Comparison of ENCODE assay signal across 17 cellular contexts in genomic region chr5:156615901-156616300, GRCh38.
DNase-seq lines count a peak whose midpoint lies in the region; TF ChIP-seq lines count a peak whose summit lies in the region.
"Had no signal": no experiment of that assay in that cellular context is flagged by ENCODE, and none has a peak within 500 bp of the region (broad histone marks: within the 10 kb centered on the region; RNA-seq: fewer than 3 reads in every experiment).

No MANE protein-coding gene starts in this region.

- DNase-seq in MM.1S (peak; percentile 45), NCI-H1417 (lab: John Stamatoyannopoulos, UW) (no peak), testis (no peak), COLO668 (lab: John Stamatoyannopoulos, UW; ENCODE audit: unreplicated experiment) (no peak)
- DNase-seq: 8988T; ACHN; BE2C; C1 segment of cervical spinal cord; Caco-2; Calu3; CD4-positive, alpha-beta memory T cell; CD4-positive, CD25-positive, alpha-beta regulatory T cell; CD8-positive, alpha-beta memory T cell; DMS79 treated with DMSO at 0.1 percent for 48 hours; GF-D8 had no signal

- H3K9me3 ChIP-seq in MM.1S (replicated peaks; ENCODE audit: insufficient read depth, low read length) (no peaks in the 10 kb centered on the region), testis (no peaks in the 10 kb centered on the region)
- H3K9me3 ChIP-seq: BE2C had no signal

- H3K36me3 ChIP-seq in MM.1S (replicated peaks; ENCODE audit: insufficient read depth, low read length) (no peaks in the 10 kb centered on the region), testis (ENCODE audit: low read depth, missing control alignments) (no peaks in the 10 kb centered on the region)
- H3K36me3 ChIP-seq: BE2C, BLaER1 had no signal

- 87 to 93% methylated on average over 2 of the region's 2 CpGs for WGBS in testis, 2 donors

- H3K27ac ChIP-seq in MM.1S (ENCODE audit: low read length) (peak overlapping the region; percentile 17; the same call in 1 of the 2 replicates), VCaP (peak overlapping the region; percentile 14; the same call in 1 of the 2 replicates), testis (no peak overlapping the region)
- H3K27ac ChIP-seq: BLaER1 had no signal

- no peaks in the 10 kb centered on the region for H3K27me3 ChIP-seq in MM.1S (replicated peaks; ENCODE audit: insufficient read depth, low read length)
- H3K27me3 ChIP-seq in testis, result no peaks in the 10 kb centered on the region
- H3K27me3 ChIP-seq: BE2C, BLaER1 had no signal

- H4K20me1 ChIP-seq in MM.1S (ENCODE audit: insufficient read depth, low read length), result no peaks in the 10 kb centered on the region
- H4K20me1 ChIP-seq: BLaER1 had no signal

- peak overlapping the region; percentile 52; the same call in 1 of the 2 replicates for H3K4me2 ChIP-seq in MM.1S (ENCODE audit: low read depth, low read length)
- H3K4me2 ChIP-seq: BLaER1 had no signal

- TF ChIP-seq POLR2A in testis (IDR thresholded peaks at IDR 0.05), result no peak

- TF ChIP-seq CTCF in MM.1S (IDR thresholded peaks at IDR 0.05; ENCODE audit: low read length) (no peak), VCaP (conservative IDR thresholded peaks at IDR 0.05) (no peak), testis (IDR thresholded peaks at IDR 0.05) (no peak)

- peaks cover 11% of the 10 kb centered on the region for H3K4me1 ChIP-seq in MM.1S (ENCODE audit: low read length)
- H3K4me1 ChIP-seq in testis, result no peaks in the 10 kb centered on the region
- H3K4me1 ChIP-seq: BE2C, BLaER1, Caco-2 had no signal

- H3K9me2 ChIP-seq in MM.1S (replicated peaks; ENCODE audit: insufficient read depth, low read length), result no peaks in the 10 kb centered on the region

- intact Hi-C loops in testis (cut with DNase I; ENCODE audit: low total_unique reads), result no loop called here

- H3K4me3 ChIP-seq in MM.1S (ENCODE audit: low read length) (no peak overlapping the region; the same call in 1 of the 2 replicates), testis (no peak overlapping the region)
- H3K4me3 ChIP-seq: BLaER1 had no signal

- H2AFZ ChIP-seq in MM.1S (ENCODE audit: low read length), result peak overlapping the region; percentile 43

- H3F3A ChIP-seq in MM.1S (ENCODE audit: insufficient read depth, low read length), result no peaks in the 10 kb centered on the region

- H3K79me2 ChIP-seq in MM.1S (ENCODE audit: low read length), result no peaks in the 10 kb centered on the region

- no peak overlapping the region for H3K9ac ChIP-seq in MM.1S (ENCODE audit: low read length)
- H3K9ac ChIP-seq: BLaER1 had no signal

Comparison
In these comparisons a context has a peak if more than half of its experiments do, and no peak if none do; other contexts are left out.
1. H3K27ac ChIP-seq: peak in MM.1S (single experiment) and VCaP (single experiment); none in testis (0 of 2).